In the genomic region with DNA sequence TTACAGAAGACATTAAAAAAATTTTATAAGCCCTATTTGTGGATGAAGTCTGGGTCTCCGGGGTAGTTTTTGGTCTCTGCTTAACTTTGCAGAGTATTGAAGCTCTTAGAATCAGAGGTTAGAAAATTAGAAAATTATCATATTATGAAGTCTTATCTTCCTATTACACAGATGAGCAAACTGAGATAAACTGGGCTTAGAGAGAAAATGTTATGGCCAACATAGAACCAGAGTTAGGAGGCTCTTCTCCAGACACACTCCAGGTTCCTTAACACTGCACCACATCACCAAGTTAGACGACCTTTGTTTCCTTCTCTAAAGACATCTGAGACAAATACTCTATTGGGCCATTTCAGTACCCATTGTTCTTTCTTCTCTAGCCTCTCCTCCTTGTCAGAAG, we compare ENCODE assay signal across 16 cellular contexts. TPM values are rescaled to one million over a fixed set of nuclear protein-coding genes. Genes with fewer than 3 reads are reported as not detected.
DNase-seq lines count a peak whose midpoint lies in the region; ATAC-seq, FAIRE-seq and TF ChIP-seq lines count a peak whose summit lies in the region.
"Had no signal": no experiment of that assay in that cellular context is flagged by ENCODE, and none has a peak within 500 bp of the region (broad histone marks: within the 10 kb centered on the region; RNA-seq: fewer than 3 reads in every experiment).

No MANE protein-coding gene starts in this region.

- intact Hi-C loops in K562 (cut with micrococcal nuclease): no loop called here
- intact Hi-C loops in transverse colon (cut with DNase I; ENCODE audit: low total_unique reads): no loop called here

- H3K4me2 ChIP-seq in K562 (ENCODE audit: insufficient read depth, low read length): no peak overlapping the region

- H4K20me1 ChIP-seq in K562 (replicated peaks; ENCODE audit: control insufficient read depth, insufficient read depth, low read length): no peaks in the 10 kb centered on the region

- H3K9ac ChIP-seq in K562 (ENCODE audit: insufficient read depth in 1 of 2, low read depth in 2 of 2, low read length in 2 of 2): no peak overlapping the region

- 44% methylated on average over 2 of the region's 2 CpGs for WGBS in K562 (ENCODE audit: insufficient coverage, low coverage, missing lambda C conversion rate)
- 77 to 83% methylated on average over 2 of the region's 2 CpGs for WGBS in transverse colon (ENCODE audit: low coverage in 1 of 2), 2 donors

- POLR2A ChIA-PET in K562 (lab: Yijun Ruan, JAX): no interaction called here
- POLR2A ChIA-PET in HEK293T (lab: Yijun Ruan, JAX): no interaction called here

- CTCF ChIA-PET in K562 (lab: Yijun Ruan, JAX; ENCODE audit: low intra/inter-chr PET ratio): no interaction called here
- CTCF ChIA-PET in HEK293T (lab: Yijun Ruan, JAX): interaction anchor here (0.6 kb wide), 1 partner anchor 87 kb away, joined by 3 read pairs; no protein-coding TSS in a partner anchor

- no peak overlapping the region for H3K4me3 ChIP-seq in K562
- H3K4me3 ChIP-seq in transverse colon: no peak overlapping the region
- H3K4me3 ChIP-seq: heart left ventricle had no signal

- TF ChIP-seq CTCF in K562 (IDR thresholded peaks at IDR 0.05 in 2 of 3, conservative IDR thresholded peaks at IDR 0.05 in 1 of 3; ENCODE audit: insufficient read depth in 2 of 3, low read depth in 1 of 3, low read length in 3 of 3) (no peak), transverse colon (IDR thresholded peaks at IDR 0.05) (no peak)

- BruUV-seq in K562 (replicated peaks; lab: Mats Ljungman, UMichigan): no TSS peak

- DNase-seq in K562 (ENCODE audit: extremely low read depth in 1 of 4, low spot score in 3 of 4): no peak
- no peak for DNase-seq in transverse colon
- no peak for DNase-seq in HEK293T (ENCODE audit: extremely low spot score)
- no peak for DNase-seq in substantia nigra (lab: John Stamatoyannopoulos, UW)
- no peak for DNase-seq in stimulated activated CD4-positive, alpha-beta T cell treated with anti-CD3 and anti-CD28 coated beads, Interleukin-4, amount 100 ng/mL, for 24 hours
- DNase-seq: activated CD4-positive, alpha-beta T cell treated with anti-CD3 and anti-CD28 coated beads, Interleukin-2, amount 50 U/mL, for 1 hour; GOT3; NCI-H2171 treated with DMSO at 0.1 percent for 48 hours; PC-3 had no signal

- TF ChIP-seq RAD21 in K562 (CRISPR knock-in tag; conservative IDR thresholded peaks at IDR 0.05 in 1 of 2, IDR thresholded peaks at IDR 0.05 in 1 of 2): no peak

- no peak overlapping the region for H2AFZ ChIP-seq in K562 (ENCODE audit: low read depth, low read length)

- H3K4me1 ChIP-seq in K562 (replicated peaks in 1 of 2; ENCODE audit: control insufficient read depth in 2 of 2, insufficient read depth in 2 of 2, low read length in 2 of 2) (peaks cover 11 to 46% of the 10 kb centered on the region in 2 experiments), transverse colon (peaks cover 0 to 14% (median 0%) of the 10 kb centered on the region in 4 donors)

- H3K27ac ChIP-seq in K562 (ENCODE audit: extremely low read depth, low read depth, low read length) (no peak overlapping the region), transverse colon (peak overlapping the region in 1 of 4 donors; percentile 3), substantia nigra (ENCODE audit: low read depth, low read length, poor library complexity, severe bottlenecking) (no peak overlapping the region)
- H3K27ac ChIP-seq: HL-60, neutrophil had no signal

- H3K27me3 ChIP-seq in K562 (ENCODE audit: control insufficient read depth in 2 of 2, insufficient read depth in 2 of 2, low read length in 2 of 2) (no peaks in the 10 kb centered on the region), transverse colon (no peaks in the 10 kb centered on the region)
- H3K27me3 ChIP-seq: heart left ventricle, neutrophil had no signal

- ATAC-seq in GM18502 (IDR thresholded peaks at IDR 0.05; ENCODE audit: poor library complexity, unreplicated experiment): peak; percentile 40
- ATAC-seq in GM19467 (IDR thresholded peaks at IDR 0.05; ENCODE audit: unreplicated experiment): peak; percentile 12
- peak; percentile 3 for ATAC-seq in HG03039 (IDR thresholded peaks at IDR 0.05; ENCODE audit: unreplicated experiment)
- ATAC-seq in K562: no peak
- ATAC-seq: left lobe of liver, PC-3 had no signal

- H3K36me3 ChIP-seq in K562 (ENCODE audit: control insufficient read depth, insufficient read depth, low read length) (peaks cover 3% of the 10 kb centered on the region; the same call in 2 of the 3 replicates), transverse colon (no peaks in the 10 kb centered on the region)
- H3K36me3 ChIP-seq: neutrophil had no signal

- H3K79me2 ChIP-seq in K562 (ENCODE audit: control insufficient read depth, insufficient read depth, low read length): no peaks in the 10 kb centered on the region

- no peak for FAIRE-seq in K562 (lab: Jason Lieb, UNC)

- TF ChIP-seq POLR2A in K562 (conservative IDR thresholded peaks at IDR 0.05) (no peak), transverse colon (IDR thresholded peaks at IDR 0.05) (no peak)

- in situ Hi-C loops in K562 (cut with MboI): no loop called here
- in situ Hi-C loops in transverse colon (cut with MboI; ENCODE audit: low pct_ligation_motif_present in 1 of 4, low pct_unique_long_range_greater_than_20kb in 1 of 4, low sequenced_read_pairs in 3 of 4): no loop called here

- H3K9me3 ChIP-seq in K562 (replicated peaks; ENCODE audit: control insufficient read depth, insufficient read depth, low read depth, low read length) (no peaks in the 10 kb centered on the region), transverse colon (no peaks in the 10 kb centered on the region)
- H3K9me3 ChIP-seq: neutrophil had no signal

- TF ChIP-seq EP300 in K562 (IDR thresholded peaks at IDR 0.05; ENCODE audit: low read length) (no peak), transverse colon (IDR thresholded peaks at IDR 0.05; ENCODE audit: low read depth) (no peak)

- H3K9me1 ChIP-seq in K562 (ENCODE audit: control insufficient read depth, insufficient read depth, low read length): peaks cover 5% of the 10 kb centered on the region

TF ChIP-seq in K562, 482 proteins besides CTCF, POLR2A, EP300 and RAD21 (continues in another document):
- TF ChIP-seq KDM1A (IDR thresholded peaks at IDR 0.05): 0 out of 4 replicates have a peak, but pooled peaks of 1 of the 2 experiments have one; percentile 15
- TF ChIP-seq RBM25 (IDR thresholded peaks at IDR 0.05; ENCODE audit: low read depth, low read length, severe bottlenecking): peak; percentile 91
- TF ChIP-seq CHD4 (IDR thresholded peaks at IDR 0.05; ENCODE audit: insufficient read depth, insufficient replicate concordance, low read depth, low read length, poor library complexity, severe bottlenecking): peak; percentile 22
- peak; percentile 86 for TF ChIP-seq ADNP (tag; IDR thresholded peaks at IDR 0.05)
- TF ChIP-seq ARID2 (IDR thresholded peaks at IDR 0.05): no peak

TF ChIP-seq in HEK293T, 16 proteins besides CTCF, POLR2A, EP300 and RAD21:
- no peak for TF ChIP-seq ZNF384 (IDR thresholded peaks at IDR 0.05)

RNA-seq across cellular contexts. Expression of a gene that starts 36.7 kb away (rescaled TPM):
- total RNA-seq in K562 (2011; cell fraction: chromatin; rRNA removed; ENCODE audit: low replicate concordance): 1.6 and 8.7 TPM in 2 replicates
- total RNA-seq in K562 (2011; cell fraction: nucleolus; rRNA removed): 0.50 and 1.4 TPM in 2 replicates
- 2.7 and 3.7 TPM in 2 replicates for total RNA-seq in K562 (2011; cell fraction: nucleoplasm; rRNA removed)
- total RNA-seq in K562 (2014; rRNA removed) (2.7 and 3.8 TPM in 2 replicates), K562 (2014; rRNA removed; fragmentation: Illumina TruSeq; extraction: Trizol) (3.8 and 5.1 TPM in 2 replicates), K562 (2015; rRNA removed; fragmentation: Illumina TruSeq; extraction: Trizol) (3.6 and 4.4 TPM in 2 replicates), K562 (2021) (2.2 and 2.5 TPM in 2 replicates), transverse colon (1 to 10 TPM in 2 of 4 donors, under 1 TPM in 2; 0.60 to 7.0 (median 1.4) TPM)
- polyA plus RNA-seq in K562 (2011; rRNA removed) (0.65 and 1.7 TPM in 2 replicates), K562 (2014; fragmentation: Illumina TruSeq; extraction: Trizol) (3.2 and 3.7 TPM in 2 replicates), K562 (2014; fragmentation: Nextera tagmentation; extraction: Ambion mirVana) (1 to 10 TPM; 1.7 to 3.4 TPM), K562 (2014; rRNA removed) (2.9 and 8.3 TPM in 2 replicates)
- 0.49 and 0.63 TPM in 2 replicates for polyA plus RNA-seq in K562 (2011; cell fraction: cytosol; rRNA removed)
- 2.0 and 2.9 TPM in 2 replicates for polyA plus RNA-seq in K562 (2011; cell fraction: nucleus; rRNA removed)
- 3.9 and 12.9 TPM in 2 replicates for polyA plus RNA-seq in K562 (2012)
- 2.6 and 3.6 TPM in 2 replicates for polyA minus RNA-seq in K562 (2011; rRNA and poly(A)+ RNA removed)
- polyA minus RNA-seq in K562 (2011; cell fraction: cytosol; rRNA and poly(A)+ RNA removed): 1.2 and 1.7 TPM in 2 replicates
- polyA minus RNA-seq in K562 (2011; cell fraction: nucleus; rRNA and poly(A)+ RNA removed): 4.2 and 4.4 TPM in 2 replicates

RNA-seq across cellular contexts. Expression of a gene that starts 57.2 kb away (rescaled TPM):
- 74.2 and 178 TPM in 2 replicates for total RNA-seq in K562 (2011; cell fraction: chromatin; rRNA removed; ENCODE audit: low replicate concordance)
- 34.4 and 36.5 TPM in 2 replicates for total RNA-seq in K562 (2011; cell fraction: nucleolus; rRNA removed)
- total RNA-seq in K562 (2011; cell fraction: nucleoplasm; rRNA removed): 75.4 and 160 TPM in 2 replicates
- 117 and 132 TPM in 2 replicates for total RNA-seq in K562 (2014; rRNA removed)
- 102 and 118 TPM in 2 replicates for total RNA-seq in K562 (2014; rRNA removed; fragmentation: Illumina TruSeq; extraction: Trizol)
- total RNA-seq in K562 (2015; rRNA removed; fragmentation: Illumina TruSeq; extraction: Trizol): 76.1 and 101 TPM in 2 replicates
- 92.2 and 94.3 TPM in 2 replicates for total RNA-seq in K562 (2021)
- polyA plus RNA-seq in K562 (2011; rRNA removed): 65.1 and 71.1 TPM in 2 replicates
- polyA plus RNA-seq in K562 (2011; cell fraction: cytosol; rRNA removed): 22.9 and 43.5 TPM in 2 replicates
- 46.1 and 59.3 TPM in 2 replicates for polyA plus RNA-seq in K562 (2011; cell fraction: nucleus; rRNA removed)
- 41.6 and 51.1 TPM in 2 replicates for polyA plus RNA-seq in K562 (2012)
- 85.4 and 88.4 TPM in 2 replicates for polyA plus RNA-seq in K562 (2014; fragmentation: Illumina TruSeq; extraction: Trizol)
- 10 to 100 TPM; 16.3 to 16.9 TPM for polyA plus RNA-seq in K562 (2014; fragmentation: Nextera tagmentation; extraction: Ambion mirVana)
- 74.8 and 75.6 TPM in 2 replicates for polyA plus RNA-seq in K562 (2014; rRNA removed)
- 144 and 168 TPM in 2 replicates for polyA minus RNA-seq in K562 (2011; rRNA and poly(A)+ RNA removed)
- polyA minus RNA-seq in K562 (2011; cell fraction: cytosol; rRNA and poly(A)+ RNA removed): 50.1 and 63.7 TPM in 2 replicates
- polyA minus RNA-seq in K562 (2011; cell fraction: nucleus; rRNA and poly(A)+ RNA removed): 63.5 and 96.7 TPM in 2 replicates
- 10 to 100 TPM in 2 of 4 donors, 1 to 10 TPM in 2; 6.6 to 42.2 (median 23.6) TPM for total RNA-seq in transverse colon
